11 cellular contexts compared by ENCODE assay signal in the genomic region with DNA sequence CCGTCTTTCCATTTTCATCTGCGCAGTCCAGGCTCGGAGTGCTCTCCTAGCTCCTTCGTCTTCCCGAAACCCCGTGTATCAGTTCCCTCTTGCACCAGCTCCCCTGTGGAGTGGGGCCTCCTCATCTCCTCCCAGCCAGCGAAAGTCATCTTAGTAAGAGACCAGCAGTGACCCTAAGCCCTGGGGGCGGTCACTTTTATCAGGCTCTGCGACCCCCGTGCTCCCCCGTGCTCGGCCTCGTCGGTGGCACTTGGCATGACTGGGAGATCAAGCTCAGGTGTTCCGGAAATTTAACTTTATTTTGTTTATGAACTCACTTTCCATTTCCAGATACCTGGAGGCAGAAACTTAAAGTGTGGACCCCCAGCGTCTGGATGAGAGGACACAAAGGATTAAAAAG. TPM values are rescaled to one million over a fixed set of nuclear protein-coding genes. Genes with fewer than 3 reads are reported as not detected.
A peak's percentile ranks its signal among the peaks of the same experiment; 100 is the strongest.
DNase-seq lines count a peak whose midpoint lies in the region; ATAC-seq and TF ChIP-seq lines count a peak whose summit lies in the region.
"Had no signal": no experiment of that assay in that cellular context is flagged by ENCODE, and none has a peak within 500 bp of the region (broad histone marks: within the 10 kb centered on the region; RNA-seq: fewer than 3 reads in every experiment).

No MANE protein-coding gene starts in this region.

- H3K27ac Mint-ChIP-seq in activated naive CD4-positive, alpha-beta T cell treated with anti-CD3 and anti-CD28 coated beads, Interleukin-2, amount 10 ng/mL, durations not matched to agents 7 days and 5 days = no peak overlapping the region
- peak overlapping the region; percentile 11 for H3K27ac Mint-ChIP-seq in mesothelial cell of epicardium
- H3K27ac Mint-ChIP-seq in type B pancreatic cell = no peak overlapping the region

- H3K4me3 Mint-ChIP-seq in activated naive CD4-positive, alpha-beta T cell treated with anti-CD3 and anti-CD28 coated beads, Interleukin-2, amount 10 ng/mL, durations not matched to agents 7 days and 5 days = peak overlapping the region; percentile 45
- peak overlapping the region; percentile 56 for H3K4me3 Mint-ChIP-seq in mesothelial cell of epicardium
- peak overlapping the region; percentile 70 for H3K4me3 Mint-ChIP-seq in type B pancreatic cell

- CTCF ChIA-PET in activated naive CD4-positive, alpha-beta T cell treated with anti-CD3 and anti-CD28 coated beads, Interleukin-2, amount 10 ng/mL, durations not matched to agents 7 days and 5 days (lab: Charles Lee) = no interaction called here

- H3K27ac ChIP-seq in brain microvascular endothelial cell = no peak overlapping the region
- H3K27ac ChIP-seq: cardiac muscle cell, SK-N-MC had no signal

- ATAC-seq in GM18520 (IDR thresholded peaks at IDR 0.05; ENCODE audit: unreplicated experiment) = no peak

- no peak for DNase-seq in activated naive CD4-positive, alpha-beta T cell treated with anti-CD3 and anti-CD28 coated beads, Interleukin-2, amount 10 ng/mL, durations not matched to agents 7 days and 5 days
- DNase-seq in activated naive CD4-positive, alpha-beta T cell treated with Interleukin-2 at 50 U/mL for 16 hours = no peak
- DNase-seq in brain microvascular endothelial cell = no peak
- DNase-seq in mesothelial cell of epicardium (ENCODE audit: low spot score in 2 of 2, unreplicated experiment in 2 of 2) = no peak
- DNase-seq in type B pancreatic cell (ENCODE audit: extremely low spot score, unreplicated experiment) = no peak
- DNase-seq in inferior parietal cortex (ENCODE audit: extremely low spot score) = no peak
- DNase-seq in HUDEP-2 (lab: John Stamatoyannopoulos, UW; ENCODE audit: unreplicated experiment in 76 of 76) = no peak

- H3K36me3 ChIP-seq in brain microvascular endothelial cell (replicated peaks) = no peaks in the 10 kb centered on the region
- H3K36me3 ChIP-seq: cardiac muscle cell, thyroid gland had no signal

- peaks cover 75% of the 10 kb centered on the region for H3K27me3 Mint-ChIP-seq in activated naive CD4-positive, alpha-beta T cell treated with anti-CD3 and anti-CD28 coated beads, Interleukin-2, amount 10 ng/mL, durations not matched to agents 7 days and 5 days
- peaks cover 10% of the 10 kb centered on the region for H3K27me3 Mint-ChIP-seq in mesothelial cell of epicardium (ENCODE audit: low read depth)
- peaks cover 3% of the 10 kb centered on the region for H3K27me3 Mint-ChIP-seq in type B pancreatic cell

- no peaks in the 10 kb centered on the region for H3K36me3 Mint-ChIP-seq in activated naive CD4-positive, alpha-beta T cell treated with anti-CD3 and anti-CD28 coated beads, Interleukin-2, amount 10 ng/mL, durations not matched to agents 7 days and 5 days
- peaks cover 2% of the 10 kb centered on the region for H3K36me3 Mint-ChIP-seq in mesothelial cell of epicardium
- peaks cover 9% of the 10 kb centered on the region for H3K36me3 Mint-ChIP-seq in type B pancreatic cell

- H3K27me3 ChIP-seq in brain microvascular endothelial cell (replicated peaks) = no peaks in the 10 kb centered on the region
- H3K27me3 ChIP-seq: cardiac muscle cell, thyroid gland had no signal

- TF ChIP-seq CTCF in brain microvascular endothelial cell (IDR thresholded peaks at IDR 0.05; ENCODE audit: low read depth, low read length, missing control alignments) = no peak
- TF ChIP-seq CTCF in mesothelial cell of epicardium (IDR thresholded peaks at IDR 0.05; ENCODE audit: unreplicated experiment) = no peak
- no peak for TF ChIP-seq CTCF in type B pancreatic cell (conservative IDR thresholded peaks at IDR 0.05)

- peak overlapping the region; percentile 65 for H3K4me3 ChIP-seq in brain microvascular endothelial cell (ENCODE audit: low read depth, low read length)
- H3K4me3 ChIP-seq: SK-N-MC had no signal

- peaks cover 23% of the 10 kb centered on the region for H3K4me1 Mint-ChIP-seq in activated naive CD4-positive, alpha-beta T cell treated with anti-CD3 and anti-CD28 coated beads, Interleukin-2, amount 10 ng/mL, durations not matched to agents 7 days and 5 days
- peaks cover 8% of the 10 kb centered on the region for H3K4me1 Mint-ChIP-seq in mesothelial cell of epicardium
- peaks cover 19% of the 10 kb centered on the region for H3K4me1 Mint-ChIP-seq in type B pancreatic cell (ENCODE audit: unreplicated experiment)

- in situ Hi-C loops in brain microvascular endothelial cell (cut with HindIII; ENCODE audit: low pct_ligation_motif_present, low sequenced_read_pairs) = no loop called here

- peaks cover 14% of the 10 kb centered on the region for H3K9me3 Mint-ChIP-seq in activated naive CD4-positive, alpha-beta T cell treated with anti-CD3 and anti-CD28 coated beads, Interleukin-2, amount 10 ng/mL, durations not matched to agents 7 days and 5 days
- peaks cover 11% of the 10 kb centered on the region for H3K9me3 Mint-ChIP-seq in mesothelial cell of epicardium
- H3K9me3 Mint-ChIP-seq in type B pancreatic cell = peaks cover 9% of the 10 kb centered on the region

RNA-seq across cellular contexts. Expression of gene ECHDC3, which starts 0.6 kb away (rescaled TPM):
- total RNA-seq in mesothelial cell of epicardium = 5.1 to 8.6 TPM (median 5.7 TPM) in 3 replicates
- total RNA-seq in type B pancreatic cell (ENCODE audit: low replicate concordance) = 4.0 and 6.1 TPM in 2 replicates
